ENCODE assay signal across 1 cellular context in the genomic region with DNA sequence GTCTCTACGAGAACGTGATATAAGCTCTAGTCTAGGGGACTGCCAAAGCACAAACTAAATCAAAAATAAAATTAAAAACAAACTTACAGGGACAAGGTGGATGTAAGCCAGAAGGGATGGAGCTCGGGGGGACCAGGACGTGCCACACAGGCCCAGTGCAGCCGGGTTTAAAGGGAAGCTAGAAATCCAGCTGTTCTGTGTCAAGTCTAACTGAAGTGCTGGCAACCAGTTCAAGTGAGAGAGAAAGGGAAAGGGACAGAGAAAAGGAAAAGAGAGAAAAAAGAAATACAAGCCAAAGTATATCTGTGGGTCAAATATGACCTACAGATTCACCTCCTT.
TF ChIP-seq lines count a peak whose summit lies in the region.

No MANE protein-coding gene starts in this region.

TF ChIP-seq in WTC11, 78 proteins besides CTCF, POLR2A, EP300 and RAD21 (continued from another document):
- TF ChIP-seq, protein P1, sequence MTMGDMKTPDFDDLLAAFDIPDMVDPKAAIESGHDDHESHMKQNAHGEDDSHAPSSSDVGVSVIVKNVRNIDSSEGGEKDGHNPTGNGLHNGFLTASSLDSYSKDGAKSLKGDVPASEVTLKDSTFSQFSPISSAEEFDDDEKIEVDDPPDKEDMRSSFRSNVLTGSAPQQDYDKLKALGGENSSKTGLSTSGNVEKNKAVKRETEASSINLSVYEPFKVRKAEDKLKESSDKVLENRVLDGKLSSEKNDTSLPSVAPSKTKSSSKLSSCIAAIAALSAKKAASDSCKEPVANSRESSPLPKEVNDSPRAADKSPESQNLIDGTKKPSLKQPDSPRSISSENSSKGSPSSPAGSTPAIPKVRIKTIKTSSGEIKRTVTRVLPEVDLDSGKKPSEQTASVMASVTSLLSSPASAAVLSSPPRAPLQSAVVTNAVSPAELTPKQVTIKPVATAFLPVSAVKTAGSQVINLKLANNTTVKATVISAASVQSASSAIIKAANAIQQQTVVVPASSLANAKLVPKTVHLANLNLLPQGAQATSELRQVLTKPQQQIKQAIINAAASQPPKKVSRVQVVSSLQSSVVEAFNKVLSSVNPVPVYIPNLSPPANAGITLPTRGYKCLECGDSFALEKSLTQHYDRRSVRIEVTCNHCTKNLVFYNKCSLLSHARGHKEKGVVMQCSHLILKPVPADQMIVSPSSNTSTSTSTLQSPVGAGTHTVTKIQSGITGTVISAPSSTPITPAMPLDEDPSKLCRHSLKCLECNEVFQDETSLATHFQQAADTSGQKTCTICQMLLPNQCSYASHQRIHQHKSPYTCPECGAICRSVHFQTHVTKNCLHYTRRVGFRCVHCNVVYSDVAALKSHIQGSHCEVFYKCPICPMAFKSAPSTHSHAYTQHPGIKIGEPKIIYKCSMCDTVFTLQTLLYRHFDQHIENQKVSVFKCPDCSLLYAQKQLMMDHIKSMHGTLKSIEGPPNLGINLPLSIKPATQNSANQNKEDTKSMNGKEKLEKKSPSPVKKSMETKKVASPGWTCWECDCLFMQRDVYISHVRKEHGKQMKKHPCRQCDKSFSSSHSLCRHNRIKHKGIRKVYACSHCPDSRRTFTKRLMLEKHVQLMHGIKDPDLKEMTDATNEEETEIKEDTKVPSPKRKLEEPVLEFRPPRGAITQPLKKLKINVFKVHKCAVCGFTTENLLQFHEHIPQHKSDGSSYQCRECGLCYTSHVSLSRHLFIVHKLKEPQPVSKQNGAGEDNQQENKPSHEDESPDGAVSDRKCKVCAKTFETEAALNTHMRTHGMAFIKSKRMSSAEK (CRISPR knock-in tag; IDR thresholded peaks at IDR 0.05; ENCODE audit: borderline replicate concordance) = no peak
- TF ChIP-seq, protein P2, sequence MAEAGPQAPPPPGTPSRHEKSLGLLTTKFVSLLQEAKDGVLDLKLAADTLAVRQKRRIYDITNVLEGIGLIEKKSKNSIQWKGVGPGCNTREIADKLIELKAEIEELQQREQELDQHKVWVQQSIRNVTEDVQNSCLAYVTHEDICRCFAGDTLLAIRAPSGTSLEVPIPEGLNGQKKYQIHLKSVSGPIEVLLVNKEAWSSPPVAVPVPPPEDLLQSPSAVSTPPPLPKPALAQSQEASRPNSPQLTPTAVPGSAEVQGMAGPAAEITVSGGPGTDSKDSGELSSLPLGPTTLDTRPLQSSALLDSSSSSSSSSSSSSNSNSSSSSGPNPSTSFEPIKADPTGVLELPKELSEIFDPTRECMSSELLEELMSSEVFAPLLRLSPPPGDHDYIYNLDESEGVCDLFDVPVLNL (CRISPR knock-in tag; IDR thresholded peaks at IDR 0.05; ENCODE audit: borderline replicate concordance, low read depth) = no peak
- no peak for TF ChIP-seq CREM (CRISPR knock-in tag; IDR thresholded peaks at IDR 0.05)
- TF ChIP-seq, protein P3, sequence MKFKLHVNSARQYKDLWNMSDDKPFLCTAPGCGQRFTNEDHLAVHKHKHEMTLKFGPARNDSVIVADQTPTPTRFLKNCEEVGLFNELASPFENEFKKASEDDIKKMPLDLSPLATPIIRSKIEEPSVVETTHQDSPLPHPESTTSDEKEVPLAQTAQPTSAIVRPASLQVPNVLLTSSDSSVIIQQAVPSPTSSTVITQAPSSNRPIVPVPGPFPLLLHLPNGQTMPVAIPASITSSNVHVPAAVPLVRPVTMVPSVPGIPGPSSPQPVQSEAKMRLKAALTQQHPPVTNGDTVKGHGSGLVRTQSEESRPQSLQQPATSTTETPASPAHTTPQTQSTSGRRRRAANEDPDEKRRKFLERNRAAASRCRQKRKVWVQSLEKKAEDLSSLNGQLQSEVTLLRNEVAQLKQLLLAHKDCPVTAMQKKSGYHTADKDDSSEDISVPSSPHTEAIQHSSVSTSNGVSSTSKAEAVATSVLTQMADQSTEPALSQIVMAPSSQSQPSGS (CRISPR knock-in tag; IDR thresholded peaks at IDR 0.05; ENCODE audit: borderline replicate concordance, low read depth) = no peak
- TF ChIP-seq, protein P4, sequence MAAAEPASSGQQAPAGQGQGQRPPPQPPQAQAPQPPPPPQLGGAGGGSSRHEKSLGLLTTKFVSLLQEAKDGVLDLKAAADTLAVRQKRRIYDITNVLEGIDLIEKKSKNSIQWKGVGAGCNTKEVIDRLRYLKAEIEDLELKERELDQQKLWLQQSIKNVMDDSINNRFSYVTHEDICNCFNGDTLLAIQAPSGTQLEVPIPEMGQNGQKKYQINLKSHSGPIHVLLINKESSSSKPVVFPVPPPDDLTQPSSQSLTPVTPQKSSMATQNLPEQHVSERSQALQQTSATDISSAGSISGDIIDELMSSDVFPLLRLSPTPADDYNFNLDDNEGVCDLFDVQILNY (CRISPR knock-in tag; IDR thresholded peaks at IDR 0.05) = no peak
- TF ChIP-seq, protein P5, sequence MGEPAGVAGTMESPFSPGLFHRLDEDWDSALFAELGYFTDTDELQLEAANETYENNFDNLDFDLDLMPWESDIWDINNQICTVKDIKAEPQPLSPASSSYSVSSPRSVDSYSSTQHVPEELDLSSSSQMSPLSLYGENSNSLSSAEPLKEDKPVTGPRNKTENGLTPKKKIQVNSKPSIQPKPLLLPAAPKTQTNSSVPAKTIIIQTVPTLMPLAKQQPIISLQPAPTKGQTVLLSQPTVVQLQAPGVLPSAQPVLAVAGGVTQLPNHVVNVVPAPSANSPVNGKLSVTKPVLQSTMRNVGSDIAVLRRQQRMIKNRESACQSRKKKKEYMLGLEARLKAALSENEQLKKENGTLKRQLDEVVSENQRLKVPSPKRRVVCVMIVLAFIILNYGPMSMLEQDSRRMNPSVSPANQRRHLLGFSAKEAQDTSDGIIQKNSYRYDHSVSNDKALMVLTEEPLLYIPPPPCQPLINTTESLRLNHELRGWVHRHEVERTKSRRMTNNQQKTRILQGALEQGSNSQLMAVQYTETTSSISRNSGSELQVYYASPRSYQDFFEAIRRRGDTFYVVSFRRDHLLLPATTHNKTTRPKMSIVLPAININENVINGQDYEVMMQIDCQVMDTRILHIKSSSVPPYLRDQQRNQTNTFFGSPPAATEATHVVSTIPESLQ (CRISPR knock-in tag; IDR thresholded peaks at IDR 0.05) = no peak
